Comparison of ENCODE assay signal across 28 cellular contexts in genomic region chr4:38040619-38041018, GRCh38.
"Had no signal": no experiment of that assay in that cellular context is flagged by ENCODE, and none has a peak within 500 bp of the region (broad histone marks: within the 10 kb centered on the region; RNA-seq: fewer than 3 reads in every experiment).

No MANE protein-coding gene starts in this region.

- H3K27ac ChIP-seq: ascending aorta, body of pancreas, Peyer's patch had no signal

- DNase-seq: activated CD4-positive, alpha-beta memory T cell treated with anti-CD3 and anti-CD28 coated beads for 36 hours; activated CD4-positive, alpha-beta T cell treated with anti-CD3 and anti-CD28 coated beads, Interleukin-2, amount 10 ng/mL, durations not matched to agents 7 days and 5 days; activated CD4-positive, CD25-positive, alpha-beta regulatory T cell; activated CD8-positive, alpha-beta memory T cell treated with anti-CD3 and anti-CD28 coated beads for 24 hours; activated effector memory CD4-positive, alpha-beta T cell treated with anti-CD3 and anti-CD28 coated beads, Interleukin-2, amount 50 U/mL, for 16 hours; activated naive CD4-positive, alpha-beta T cell treated with Interleukin-2 at 50 U/mL for 16 hours; activated naive CD8-positive, alpha-beta T cell treated with anti-CD3 and anti-CD28 coated beads, Interleukin-2, amount 50 U/mL, for 24 hours; activated T-cell treated with anti-CD3 and anti-CD28 coated beads, Interleukin-2, amount 50 U/mL, for 4 hours; amniotic stem cell; body of pancreas; MG63; MV-4-11; NCI-H1092 treated with DMSO at 0.1 percent for 48 hours; NCI-H1417 treated with DMSO at 0.1 percent for 48 hours; NCI-H187 treated with DMSO at 0.1 percent for 48 hours; NCI-H2171; NCI-H2227 treated with DMSO at 0.1 percent for 48 hours; NCI-H446 treated with DMSO at 0.1 percent for 48 hours; NCI-H524 treated with DMSO at 0.1 percent for 48 hours; NCI-H82; OCI-M1; Peyer's patch; SHP77 treated with DMSO at 0.1 percent for 48 hours; T-helper 17 cell; T-helper 9 cell had no signal

- H3K4me3 ChIP-seq: ascending aorta, body of pancreas, MG63, Peyer's patch had no signal

- H3K27me3 ChIP-seq: ascending aorta, body of pancreas, MG63, Peyer's patch had no signal

- ATAC-seq: activated naive CD4-positive, alpha-beta T cell treated with anti-CD3 and anti-CD28 coated beads, Interleukin-2, amount 50 U/mL, for 72 hours; activated naive CD8-positive, alpha-beta T cell treated with anti-CD3 and anti-CD28 coated beads, Interleukin-2, amount 50 U/mL, for 24 hours; activated T-cell treated with anti-CD3 and anti-CD28 coated beads, Interleukin-2, amount 50 U/mL, for 4 hours; body of pancreas; T-helper 17 cell had no signal

- H3K36me3 ChIP-seq: MG63 had no signal

- H3K9me3 ChIP-seq: ascending aorta, body of pancreas, MG63, Peyer's patch had no signal

- H3K4me1 ChIP-seq: ascending aorta, body of pancreas, Peyer's patch had no signal

- FAIRE-seq: TTC549 had no signal
